1 cellular context compared by ENCODE assay signal in genomic region chr15:64396790-64397189, GRCh38.
TF ChIP-seq lines count a peak whose summit lies in the region.

No MANE protein-coding gene starts in this region.

TF ChIP-seq in K562, 482 proteins besides CTCF, POLR2A, EP300 and RAD21:
- TF ChIP-seq TFE3 (CRISPR knock-in tag; IDR thresholded peaks at IDR 0.05) (no peak), DACH1 (IDR thresholded peaks at IDR 0.05; ENCODE audit: partially characterized antibody) (no peak), BCOR (IDR thresholded peaks at IDR 0.05) (no peak), ZBTB34 (CRISPR knock-in tag; IDR thresholded peaks at IDR 0.05) (no peak), U2AF2 (optimal IDR thresholded peaks at IDR 0.05; ENCODE audit: low read depth, low read length) (no peak), MCM3 (IDR thresholded peaks at IDR 0.05) (no peak), ZNF785 (CRISPR knock-in tag; IDR thresholded peaks at IDR 0.05) (no peak), ZNF316 (IDR thresholded peaks at IDR 0.05) (peak; percentile 74), IRF1 (CRISPR knock-in tag; IDR thresholded peaks at IDR 0.05; ENCODE audit: borderline replicate concordance) (no peak), EZH2 (IDR thresholded peaks at IDR 0.05; ENCODE audit: borderline replicate concordance, low read depth, low read length) (no peak), STAT6 (CRISPR knock-in tag; IDR thresholded peaks at IDR 0.05) (no peak), EHMT2 (IDR thresholded peaks at IDR 0.05) (no peak), ZNF76 (CRISPR knock-in tag; IDR thresholded peaks at IDR 0.05; ENCODE audit: borderline replicate concordance) (no peak), ZNF407 (IDR thresholded peaks at IDR 0.05; ENCODE audit: low read depth) (peak; percentile 48; the same call in 1 of the 2 replicates), MAFG (tag; conservative IDR thresholded peaks at IDR 0.05) (0 out of 2 replicates have a peak, but pooled peaks have one; percentile 31), SOX6 (IDR thresholded peaks at IDR 0.05) (no peak), SMAD4 (CRISPR knock-in tag; conservative IDR thresholded peaks at IDR 0.05) (no peak), ZNF324 (CRISPR knock-in tag; IDR thresholded peaks at IDR 0.05) (no peak), SUPT5H (IDR thresholded peaks at IDR 0.05) (no peak)
TF ChIP-seq in K562: peak in this region for 3.
